1 cellular context compared by ENCODE assay signal in the genomic region with DNA sequence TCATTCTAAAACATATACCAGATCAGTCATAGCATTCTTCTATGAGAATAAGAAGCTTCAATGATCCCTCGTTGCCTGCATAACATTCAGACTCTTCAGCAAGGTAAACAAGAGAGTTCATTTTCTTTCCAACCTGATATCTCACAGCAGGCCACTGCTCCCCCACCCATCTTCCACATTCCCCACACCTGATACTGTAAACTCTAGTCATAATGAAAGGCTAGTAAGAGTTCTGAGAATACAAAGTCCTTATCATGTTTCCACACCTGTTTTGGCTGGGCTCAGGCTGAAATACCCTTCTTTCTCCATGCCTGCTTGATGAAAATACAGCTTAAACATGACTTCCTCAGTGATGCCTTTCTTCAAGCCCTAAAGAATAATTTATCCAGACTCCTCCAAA.
TF ChIP-seq lines count a peak whose summit lies in the region.

No MANE protein-coding gene starts in this region.

TF ChIP-seq in HepG2, 621 proteins besides CTCF, POLR2A, EP300 and RAD21:
- TF ChIP-seq KLF13 (CRISPR knock-in tag; IDR thresholded peaks at IDR 0.05) (no peak), HNRNPH1 (optimal IDR thresholded peaks at IDR 0.05; ENCODE audit: low read depth, low read length) (no peak), GFI1 (CRISPR knock-in tag; IDR thresholded peaks at IDR 0.05; ENCODE audit: borderline replicate concordance) (no peak), ZFP90 (CRISPR knock-in tag; IDR thresholded peaks at IDR 0.05; ENCODE audit: borderline replicate concordance) (no peak), ZNF841 (CRISPR knock-in tag; IDR thresholded peaks at IDR 0.05; ENCODE audit: borderline replicate concordance) (no peak), HIVEP1 (CRISPR knock-in tag; IDR thresholded peaks at IDR 0.05) (no peak), AGO2 (optimal IDR thresholded peaks at IDR 0.05; ENCODE audit: low read depth, low read length) (no peak), NPAS2 (CRISPR knock-in tag; IDR thresholded peaks at IDR 0.05; ENCODE audit: borderline replicate concordance) (no peak), ATAD3A (CRISPR knock-in tag; IDR thresholded peaks at IDR 0.05) (no peak), SRSF4 (IDR thresholded peaks at IDR 0.05; ENCODE audit: low read depth, low read length, poor library complexity, severe bottlenecking) (no peak), RFX3 (CRISPR knock-in tag; IDR thresholded peaks at IDR 0.05) (no peak), ZNF746 (CRISPR knock-in tag; IDR thresholded peaks at IDR 0.05) (no peak), MIXL1 (CRISPR knock-in tag; IDR thresholded peaks at IDR 0.05) (no peak), HNF4G (IDR thresholded peaks at IDR 0.05; ENCODE audit: borderline replicate concordance, low read depth, low read length) (no peak), HNF4G (CRISPR knock-in tag; IDR thresholded peaks at IDR 0.05; ENCODE audit: borderline replicate concordance, low read depth) (no peak), HES4 (CRISPR knock-in tag; IDR thresholded peaks at IDR 0.05; ENCODE audit: borderline replicate concordance) (no peak), ZNF274 (CRISPR knock-in tag; IDR thresholded peaks at IDR 0.05) (no peak), KLF16 (CRISPR knock-in tag; IDR thresholded peaks at IDR 0.05) (no peak), ZBTB20 (CRISPR knock-in tag; IDR thresholded peaks at IDR 0.05; ENCODE audit: borderline replicate concordance, low read depth) (no peak)
- TF ChIP-seq, protein P1, sequence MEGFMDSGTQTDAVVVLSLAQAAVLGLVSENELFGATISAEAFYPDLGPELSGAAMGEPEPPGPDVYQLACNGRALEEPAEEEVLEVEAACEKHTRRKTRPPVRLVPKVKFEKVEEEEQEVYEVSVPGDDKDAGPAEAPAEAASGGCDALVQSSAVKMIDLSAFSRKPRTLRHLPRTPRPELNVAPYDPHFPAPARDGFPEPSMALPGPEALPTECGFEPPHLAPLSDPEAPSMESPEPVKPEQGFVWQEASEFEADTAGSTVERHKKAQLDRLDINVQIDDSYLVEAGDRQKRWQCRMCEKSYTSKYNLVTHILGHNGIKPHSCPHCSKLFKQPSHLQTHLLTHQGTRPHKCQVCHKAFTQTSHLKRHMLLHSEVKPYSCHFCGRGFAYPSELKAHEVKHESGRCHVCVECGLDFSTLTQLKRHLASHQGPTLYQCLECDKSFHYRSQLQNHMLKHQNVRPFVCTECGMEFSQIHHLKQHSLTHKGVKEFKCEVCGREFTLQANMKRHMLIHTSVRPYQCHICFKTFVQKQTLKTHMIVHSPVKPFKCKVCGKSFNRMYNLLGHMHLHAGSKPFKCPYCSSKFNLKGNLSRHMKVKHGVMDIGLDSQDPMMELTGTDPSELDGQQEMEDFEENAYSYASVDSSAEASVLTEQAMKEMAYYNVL (CRISPR knock-in tag; IDR thresholded peaks at IDR 0.05; ENCODE audit: borderline replicate concordance) = no peak
